22 cellular contexts compared by ENCODE assay signal in the genomic region with DNA sequence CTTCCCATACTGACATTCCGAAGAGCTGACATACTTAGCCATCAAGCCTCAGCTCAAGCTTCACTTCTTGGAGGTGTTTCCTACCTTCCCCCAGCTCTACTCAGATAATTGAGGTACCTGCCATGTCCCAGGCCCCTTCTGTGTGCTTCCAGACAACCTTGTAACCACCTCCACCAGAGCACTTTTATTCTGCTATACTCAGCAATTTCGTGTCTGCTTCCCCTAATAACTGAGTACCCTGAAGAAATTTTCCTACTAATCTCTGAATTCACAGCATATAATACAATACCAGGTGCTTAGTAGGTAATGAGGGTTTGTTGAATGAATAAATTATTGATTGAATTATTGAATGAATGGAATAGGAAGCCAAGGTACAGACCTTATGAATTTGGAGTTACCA.
DNase-seq lines count a peak whose midpoint lies in the region; ATAC-seq, FAIRE-seq and TF ChIP-seq lines count a peak whose summit lies in the region.
"Had no signal": no experiment of that assay in that cellular context is flagged by ENCODE, and none has a peak within 500 bp of the region (broad histone marks: within the 10 kb centered on the region; RNA-seq: fewer than 3 reads in every experiment).

No MANE protein-coding gene starts in this region.

- no peak overlapping the region for H3K9ac ChIP-seq in K562 (ENCODE audit: insufficient read depth in 1 of 2, low read depth in 2 of 2, low read length in 2 of 2)
- H3K9ac ChIP-seq: BLaER1 treated with 17β-estradiol and CSF1 and Interleukin-3, amounts not matched to agents 10 nM and 100 nM had no signal

- 5% methylated on average over 2 of the region's 2 CpGs for WGBS in K562 (ENCODE audit: insufficient coverage, low coverage, missing lambda C conversion rate)

- BruUV-seq in K562 (replicated peaks; lab: Mats Ljungman, UMichigan): no TSS peak

- no peak overlapping the region for H3K4me2 ChIP-seq in K562 (ENCODE audit: insufficient read depth, low read length)
- H3K4me2 ChIP-seq: BLaER1 treated with 17β-estradiol and CSF1 and Interleukin-3, amounts not matched to agents 10 nM and 100 nM had no signal

- H3K4me1 Mint-ChIP-seq in activated naive CD4-positive, alpha-beta T cell treated with anti-CD3 and anti-CD28 coated beads, Interleukin-2, amount 50 U/mL, for 24 hours: peaks cover 18% of the 10 kb centered on the region
- H3K4me1 Mint-ChIP-seq in T-helper 17 cell: no peaks in the 10 kb centered on the region
- H3K4me1 Mint-ChIP-seq: CD14-positive monocyte; CD8-positive, alpha-beta memory T cell had no signal

- no peak for FAIRE-seq in K562 (lab: Jason Lieb, UNC)
- FAIRE-seq: A204.1, GM12891, H54 had no signal

- no peak for TF ChIP-seq EP300 in K562 (IDR thresholded peaks at IDR 0.05; ENCODE audit: low read length)

- H3K4me3 ChIP-seq in K562: no peak overlapping the region
- H3K4me3 ChIP-seq: BLaER1 treated with 17β-estradiol and CSF1 and Interleukin-3, amounts not matched to agents 10 nM and 100 nM had no signal

- H3K4me1 ChIP-seq in K562 (replicated peaks in 1 of 2; ENCODE audit: control insufficient read depth in 2 of 2, insufficient read depth in 2 of 2, low read length in 2 of 2): no peaks in the 10 kb centered on the region
- H3K4me1 ChIP-seq: BE2C; BLaER1 treated with 17β-estradiol and CSF1 and Interleukin-3, amounts not matched to agents 10 nM and 100 nM had no signal

- POLR2A ChIA-PET in K562 (lab: Yijun Ruan, JAX): interaction anchor here (0.6 kb wide), 1 partner anchor 20 kb away, joined by 3 read pairs; no protein-coding TSS in a partner anchor

- H3K79me2 ChIP-seq in K562 (ENCODE audit: control insufficient read depth, insufficient read depth, low read length): no peaks in the 10 kb centered on the region

- DNase-seq in activated naive CD4-positive, alpha-beta T cell (lab: John Stamatoyannopoulos, UW): no peak
- DNase-seq in T-helper 17 cell (no peak), K562 (ENCODE audit: extremely low read depth in 1 of 4, low spot score in 3 of 4) (no peak), NCI-H446 (lab: John Stamatoyannopoulos, UW) (no peak), SK-N-DZ (ENCODE audit: low spot score) (no peak)
- DNase-seq: ACHN; AML-193; BE2C; CD4-positive, alpha-beta T cell; CD8-positive, alpha-beta memory T cell; DMS53; DMS79 treated with DMSO at 0.1 percent for 48 hours; GF-D8; GOT3; HCEC 1CT had no signal

- peaks cover 0 to 24% of the 10 kb centered on the region in 2 experiments; a peak in 3 of 5 replicates for H3K27me3 ChIP-seq in K562 (ENCODE audit: control insufficient read depth in 2 of 2, insufficient read depth in 2 of 2, low read length in 2 of 2)
- H3K27me3 ChIP-seq: BE2C; BLaER1 treated with 17β-estradiol and CSF1 and Interleukin-3, amounts not matched to agents 10 nM and 100 nM had no signal

- TF ChIP-seq RAD21 in K562 (CRISPR knock-in tag; conservative IDR thresholded peaks at IDR 0.05 in 1 of 2, IDR thresholded peaks at IDR 0.05 in 1 of 2): no peak

- in situ Hi-C loops in K562 (cut with MboI): no loop called here

- ATAC-seq in T-helper 17 cell (no peak), K562 (no peak)

- no peak overlapping the region for H3K27ac ChIP-seq in K562 (ENCODE audit: extremely low read depth, low read depth, low read length)
- H3K27ac ChIP-seq: 22Rv1; BLaER1 treated with 17β-estradiol and CSF1 and Interleukin-3, amounts not matched to agents 10 nM and 100 nM had no signal

- no peak overlapping the region for H2AFZ ChIP-seq in K562 (ENCODE audit: low read depth, low read length)

- no peak for TF ChIP-seq POLR2A in K562 (conservative IDR thresholded peaks at IDR 0.05)

- no peaks in the 10 kb centered on the region for H3K9me1 ChIP-seq in K562 (ENCODE audit: control insufficient read depth, insufficient read depth, low read length)

- H3K9me3 ChIP-seq in T-helper 17 cell (ENCODE audit: control insufficient read depth, low read length, poor library complexity, severe bottlenecking) (no peaks in the 10 kb centered on the region), K562 (replicated peaks; ENCODE audit: control insufficient read depth, insufficient read depth, low read depth, low read length) (no peaks in the 10 kb centered on the region)
- H3K9me3 ChIP-seq: BE2C; BLaER1 treated with 17β-estradiol and CSF1 and Interleukin-3, amounts not matched to agents 10 nM and 100 nM had no signal

- no peak overlapping the region for H3K4me3 Mint-ChIP-seq in activated naive CD4-positive, alpha-beta T cell treated with anti-CD3 and anti-CD28 coated beads, Interleukin-2, amount 50 U/mL, for 24 hours
- no peak overlapping the region for H3K4me3 Mint-ChIP-seq in T-helper 17 cell
- H3K4me3 Mint-ChIP-seq: CD14-positive monocyte; CD4-positive, alpha-beta T cell; CD8-positive, alpha-beta memory T cell had no signal

- no peaks in the 10 kb centered on the region for H3K36me3 ChIP-seq in K562 (ENCODE audit: control insufficient read depth, insufficient read depth, low read length)
- H3K36me3 ChIP-seq: BE2C had no signal

- no peaks in the 10 kb centered on the region for H3K27me3 Mint-ChIP-seq in activated naive CD4-positive, alpha-beta T cell treated with anti-CD3 and anti-CD28 coated beads, Interleukin-2, amount 50 U/mL, for 24 hours
- H3K27me3 Mint-ChIP-seq in T-helper 17 cell: peaks cover 7% of the 10 kb centered on the region
- H3K27me3 Mint-ChIP-seq: CD4-positive, alpha-beta T cell had no signal

- H4K20me1 ChIP-seq in K562 (replicated peaks; ENCODE audit: control insufficient read depth, insufficient read depth, low read length): no peaks in the 10 kb centered on the region

- peak overlapping the region; percentile 59 for H3K27ac Mint-ChIP-seq in activated naive CD4-positive, alpha-beta T cell treated with anti-CD3 and anti-CD28 coated beads, Interleukin-2, amount 50 U/mL, for 24 hours
- peak overlapping the region; percentile 9 for H3K27ac Mint-ChIP-seq in T-helper 17 cell
- H3K27ac Mint-ChIP-seq: CD4-positive, alpha-beta T cell; CD8-positive, alpha-beta memory T cell had no signal

- CTCF ChIA-PET in K562 (lab: Yijun Ruan, JAX; ENCODE audit: low intra/inter-chr PET ratio): no interaction called here

- no peak for TF ChIP-seq CTCF in K562 (IDR thresholded peaks at IDR 0.05 in 2 of 3, conservative IDR thresholded peaks at IDR 0.05 in 1 of 3; ENCODE audit: insufficient read depth in 2 of 3, low read depth in 1 of 3, low read length in 3 of 3)

- H3K36me3 Mint-ChIP-seq in activated naive CD4-positive, alpha-beta T cell treated with anti-CD3 and anti-CD28 coated beads, Interleukin-2, amount 50 U/mL, for 24 hours: no peaks in the 10 kb centered on the region
- H3K36me3 Mint-ChIP-seq in T-helper 17 cell (ENCODE audit: low read depth): no peaks in the 10 kb centered on the region
- H3K36me3 Mint-ChIP-seq: CD14-positive monocyte had no signal

- intact Hi-C loops in K562 (cut with micrococcal nuclease): no loop called here

- peaks cover 3% of the 10 kb centered on the region for H3K9me3 Mint-ChIP-seq in activated naive CD4-positive, alpha-beta T cell treated with anti-CD3 and anti-CD28 coated beads, Interleukin-2, amount 50 U/mL, for 24 hours
- H3K9me3 Mint-ChIP-seq: CD14-positive monocyte; CD4-positive, alpha-beta T cell; CD8-positive, alpha-beta memory T cell had no signal

TF ChIP-seq in K562, 482 proteins besides CTCF, POLR2A, EP300 and RAD21:
- TF ChIP-seq SMC3 (conservative IDR thresholded peaks at IDR 0.05; ENCODE audit: insufficient read depth, low read depth, low read length) (no peak), ZNF316 (IDR thresholded peaks at IDR 0.05) (peak; percentile 7; the same call in 1 of the 2 replicates), MAFF (IDR thresholded peaks at IDR 0.05; ENCODE audit: low read length) (0 out of 2 replicates have a peak, but pooled peaks have one; percentile 7)
